Comparison of ENCODE assay signal across 9 cellular contexts in genomic region chr6:156828280-156828703, GRCh38. TPM values are rescaled to one million over a fixed set of nuclear protein-coding genes. Genes with fewer than 3 reads are reported as not detected.
DNase-seq lines count a peak whose midpoint lies in the region; ATAC-seq, FAIRE-seq and TF ChIP-seq lines count a peak whose summit lies in the region.
"Had no signal": no experiment of that assay in that cellular context is flagged by ENCODE, and none has a peak within 500 bp of the region (broad histone marks: within the 10 kb centered on the region; RNA-seq: fewer than 3 reads in every experiment).

No MANE protein-coding gene starts in this region.

- no peak for TF ChIP-seq POLR2A in GM12891 (IDR thresholded peaks at IDR 0.05; ENCODE audit: low read depth, low read length)

- H3K36me3 Mint-ChIP-seq in natural killer cell treated with Interleukin-12 subunit alpha and Interleukin-12 subunit beta and Interleukin-15 and Interleukin-18, amount 100 ng/mL, for 72 hours, result no peaks in the 10 kb centered on the region

- no peak overlapping the region for H3K9ac ChIP-seq in HUES64 (ENCODE audit: low read depth, low read length)

- peak overlapping the region; percentile 38 for H3K27ac ChIP-seq in HUES64 (ENCODE audit: low read depth, low read length)

- H3K4me1 Mint-ChIP-seq in natural killer cell treated with Interleukin-12 subunit alpha and Interleukin-12 subunit beta and Interleukin-15 and Interleukin-18, amount 100 ng/mL, for 72 hours (ENCODE audit: low read depth in 2 of 2), result peaks cover 52 to 55% of the 10 kb centered on the region in 2 donors

- no peaks in the 10 kb centered on the region for H3K27me3 ChIP-seq in HUES64 (ENCODE audit: insufficient read depth, low read length)

- 68% methylated on average over 5 of the region's 5 CpGs for WGBS in HUES64

- peak; percentile 87 to 97 for ATAC-seq in natural killer cell treated with Interleukin-12 subunit alpha and Interleukin-12 subunit beta and Interleukin-15 and Interleukin-18, amount 100 ng/mL, for 72 hours
- ATAC-seq in GM21367 (IDR thresholded peaks at IDR 0.05; ENCODE audit: unreplicated experiment), result no peak
- ATAC-seq in HG02759 (IDR thresholded peaks at IDR 0.05; ENCODE audit: unreplicated experiment), result no peak
- no peak for ATAC-seq in GM21515 (IDR thresholded peaks at IDR 0.05; ENCODE audit: unreplicated experiment)
- no peak for ATAC-seq in HG02973 (IDR thresholded peaks at IDR 0.05; ENCODE audit: unreplicated experiment)

- no peaks in the 10 kb centered on the region for H3K27me3 Mint-ChIP-seq in natural killer cell treated with Interleukin-12 subunit alpha and Interleukin-12 subunit beta and Interleukin-15 and Interleukin-18, amount 100 ng/mL, for 72 hours

- H3K9me3 ChIP-seq in HUES64 (ENCODE audit: insufficient read depth, low read depth, low read length), result no peaks in the 10 kb centered on the region

- DNase-seq in GM12891 (ENCODE audit: insufficient read length, low spot score), result no peak
- peak; percentile 61 for DNase-seq in brain pericyte (ENCODE audit: low read depth, low spot score)
- no peak for DNase-seq in natural killer cell treated with Interleukin-12 subunit alpha and Interleukin-12 subunit beta and Interleukin-15 and Interleukin-18, amount 100 ng/mL, for 72 hours (ENCODE audit: low spot score)

- H3K9me3 Mint-ChIP-seq in natural killer cell treated with Interleukin-12 subunit alpha and Interleukin-12 subunit beta and Interleukin-15 and Interleukin-18, amount 100 ng/mL, for 72 hours, result no peaks in the 10 kb centered on the region

- peaks cover 31% of the 10 kb centered on the region for H3K4me1 ChIP-seq in HUES64 (ENCODE audit: insufficient read depth, low read length)

- H3K4me3 ChIP-seq in HUES64 (ENCODE audit: low read length), result no peak overlapping the region

- no peak overlapping the region for H3K4me3 Mint-ChIP-seq in natural killer cell treated with Interleukin-12 subunit alpha and Interleukin-12 subunit beta and Interleukin-15 and Interleukin-18, amount 100 ng/mL, for 72 hours

- FAIRE-seq in GM12891 (lab: Jason Lieb, UNC), result peak; percentile 78
- FAIRE-seq: islet of Langerhans had no signal

- peaks cover 14% of the 10 kb centered on the region for H3K36me3 ChIP-seq in HUES64 (ENCODE audit: insufficient read depth, low read length)

- H3K27ac Mint-ChIP-seq in natural killer cell treated with Interleukin-12 subunit alpha and Interleukin-12 subunit beta and Interleukin-15 and Interleukin-18, amount 100 ng/mL, for 72 hours, result peak overlapping the region in 1 of 2 donors; percentile 48

TF ChIP-seq in GM12891, 5 proteins besides CTCF, POLR2A, EP300 and RAD21:
- no peak for TF ChIP-seq SPI1 (IDR thresholded peaks at IDR 0.05; ENCODE audit: low read depth, low read length)
- no peak for TF ChIP-seq TAF1 (IDR thresholded peaks at IDR 0.05; ENCODE audit: low read depth, low read length)
- TF ChIP-seq POU2F2 (IDR thresholded peaks at IDR 0.05; ENCODE audit: low read depth, low read length), result no peak
- no peak for TF ChIP-seq POLR2AphosphoS5 (IDR thresholded peaks at IDR 0.05; ENCODE audit: low read depth, low read length)
- TF ChIP-seq PAX5 (IDR thresholded peaks at IDR 0.05; ENCODE audit: insufficient read depth, low read length, severe bottlenecking), result no peak

RNA-seq across cellular contexts. Expression of gene ARID1B, which starts 51.1 kb away (rescaled TPM):
- 36.8 TPM for polyA plus RNA-seq in GM12891 (2012; ENCODE audit: low read depth, missing spikeins)
- 38.0 TPM for polyA plus RNA-seq in HUES64 (2013, experiment 1 of 2)
- 35.7 TPM for polyA plus RNA-seq in HUES64 (2013, experiment 2 of 2)
- total RNA-seq in natural killer cell treated with Interleukin-12 subunit alpha and Interleukin-12 subunit beta and Interleukin-15 and Interleukin-18, amount 100 ng/mL, for 72 hours, result 100 to 1,000 TPM in 1 of 2 donors, 10 to 100 TPM in 1; 92.3 to 129 TPM

Comparison
In these comparisons a context has a peak if more than half of its experiments do, and no peak if none do; other contexts are left out.
1. ATAC-seq: peak in natural killer cell treated with Interleukin-12 subunit alpha and Interleukin-12 subunit beta and Interleukin-15 and Interleukin-18, amount 100 ng/mL, for 72 hours (2 of 2); none in GM21367 (single experiment), HG02759 (single experiment), GM21515 (single experiment) and HG02973 (single experiment).